ENCODE assay signal across 8 cellular contexts in genomic region chr10:86710987-86711236, GRCh38. TPM values are rescaled to one million over a fixed set of nuclear protein-coding genes. Genes with fewer than 3 reads are reported as not detected.
DNase-seq lines count a peak whose midpoint lies in the region; ATAC-seq and TF ChIP-seq lines count a peak whose summit lies in the region.

No MANE protein-coding gene starts in this region.

- H3K9me2 ChIP-seq in hepatocyte (replicated peaks; ENCODE audit: insufficient read depth), result no peaks in the 10 kb centered on the region

- H3K4me1 Mint-ChIP-seq in T-cell, result peaks cover 13 to 16% (median 14%) of the 10 kb centered on the region in 3 donors

- H3K4me3 ChIP-seq in hepatocyte, result no peak overlapping the region

- POLR2A ChIA-PET in T-cell (lab: Charles Lee), result no interaction called here

- no peaks in the 10 kb centered on the region for H3K9me3 Mint-ChIP-seq in T-cell

- H3K4me2 ChIP-seq in hepatocyte, result peak overlapping the region; percentile 95

- peak overlapping the region; percentile 100 for H3K27ac ChIP-seq in hepatocyte
- peak overlapping the region; percentile 90 for H3K27ac ChIP-seq in substantia nigra (ENCODE audit: low read depth, low read length, poor library complexity, severe bottlenecking)

- no peaks in the 10 kb centered on the region for H3K36me3 ChIP-seq in hepatocyte (replicated peaks; ENCODE audit: insufficient read depth, low read depth)

- ATAC-seq in activated CD4-positive, CD25-positive, alpha-beta regulatory T cell treated with anti-CD3 and anti-CD28 coated beads, Interleukin-2, amount 50 U/mL, for 24 hours, result peak; percentile 1 to 4
- ATAC-seq in T-cell (replicated peaks in 1 of 4), result peak in 1 of 4 experiments; percentile 2
- no peak for ATAC-seq in HG02642 (IDR thresholded peaks at IDR 0.05; ENCODE audit: poor library complexity, unreplicated experiment)

- H3K79me2 ChIP-seq in hepatocyte, result peaks cover 4% of the 10 kb centered on the region

- TF ChIP-seq CTCF in hepatocyte (IDR thresholded peaks at IDR 0.05; ENCODE audit: poor library complexity), result no peak

- peak overlapping the region; percentile 83 to 89 (median 89) for H3K4me3 Mint-ChIP-seq in T-cell

- DNase-seq in activated CD4-positive, CD25-positive, alpha-beta regulatory T cell treated with anti-CD3 and anti-CD28 coated beads, Interleukin-2, amount 50 U/mL, for 72 hours, result no peak
- DNase-seq in T-cell (no peak), hepatocyte (ENCODE audit: low spot score) (no peak), substantia nigra (lab: John Stamatoyannopoulos, UW) (peak in 2 of 49 donors; percentile 35 to 54), NCI-H345 (lab: John Stamatoyannopoulos, UW) (no peak), NCI-H226 (no peak)

- no peaks in the 10 kb centered on the region for H4K20me1 ChIP-seq in hepatocyte (ENCODE audit: insufficient read depth, poor library complexity, severe bottlenecking)

- H3K36me3 Mint-ChIP-seq in T-cell, result no peaks in the 10 kb centered on the region

- WGBS in hepatocyte (ENCODE audit: low lambda C conversion rate, missing lambda C conversion rate), result 18% methylated on average over 11 of the region's 11 CpGs

- peak overlapping the region; percentile 94 to 97 for H3K27ac Mint-ChIP-seq in T-cell

- H3K27me3 ChIP-seq in hepatocyte, result no peaks in the 10 kb centered on the region

- H2AFZ ChIP-seq in hepatocyte, result peak overlapping the region; percentile 99

- no peaks in the 10 kb centered on the region for H3K27me3 Mint-ChIP-seq in T-cell

- CTCF ChIA-PET in T-cell (lab: Charles Lee), result no interaction called here

- peaks cover 10% of the 10 kb centered on the region for H3K4me1 ChIP-seq in hepatocyte (ENCODE audit: insufficient read depth)

- no peaks in the 10 kb centered on the region for H3K9me3 ChIP-seq in hepatocyte (ENCODE audit: low read depth)

RNA-seq across cellular contexts. Expression of gene LDB3, which starts 42.6 kb away (rescaled TPM):
- total RNA-seq in T-cell, result under 1 TPM in 3 of 5 donors, not detected in 2; 0.07 to 0.16 (median 0.12) TPM
- total RNA-seq in hepatocyte, result 0.12 TPM in 1 of 2 replicates, not detected in the other
- 0.31 and 0.43 TPM in 2 replicates for polyA plus RNA-seq in hepatocyte

RNA-seq across cellular contexts. Expression of gene BMPR1A, which starts 45.5 kb away (rescaled TPM):
- total RNA-seq in T-cell (10 to 100 TPM in 4 of 5 donors, 1 to 10 TPM in 1; 7.8 to 15.0 (median 11.4) TPM), hepatocyte (58.0 and 58.7 TPM in 2 replicates)
- polyA plus RNA-seq in hepatocyte, result 13.9 and 25.1 TPM in 2 replicates

RNA-seq across cellular contexts. Expression of gene OPN4, which starts 56.6 kb away (rescaled TPM):
- total RNA-seq in T-cell (not detected), hepatocyte (not detected in 2 replicates)
- polyA plus RNA-seq in hepatocyte, result not detected in 2 replicates
